In the genomic region with DNA sequence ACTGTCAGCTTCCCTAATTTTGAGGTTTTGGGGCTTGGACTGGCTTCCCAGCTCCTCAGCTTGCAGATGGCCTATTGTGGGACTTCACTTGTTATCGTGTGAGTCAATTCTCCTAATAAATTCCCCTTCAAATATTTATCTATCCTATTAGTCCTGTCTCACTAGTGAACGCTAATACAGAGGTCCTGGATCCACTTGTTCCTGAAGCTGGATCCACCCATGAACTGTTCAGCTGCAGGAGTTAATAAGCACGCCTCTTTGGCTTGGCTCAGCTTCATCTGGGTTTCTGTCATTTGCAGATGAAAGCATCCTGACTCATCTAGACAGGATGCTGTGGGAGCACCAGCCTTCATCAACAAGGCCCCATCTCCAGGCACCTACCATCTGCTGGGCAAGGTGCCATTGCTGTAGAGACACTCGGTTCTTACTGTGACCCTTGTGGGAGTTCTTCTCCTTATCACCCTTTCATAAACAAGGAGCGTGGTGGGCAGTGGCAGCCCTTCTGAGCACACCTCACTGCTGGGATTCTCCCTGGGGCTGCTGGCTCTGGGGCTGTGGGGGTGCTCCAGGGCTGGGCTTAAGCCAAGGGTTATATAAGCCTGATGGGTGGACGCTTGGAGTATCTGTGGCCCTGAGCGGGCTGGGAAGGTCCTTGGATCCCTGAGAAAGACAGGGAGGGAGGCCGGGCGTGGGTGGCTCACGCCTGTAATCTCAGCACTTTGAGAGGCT, we compare ENCODE assay signal across 8 cellular contexts. TPM values are rescaled to one million over a fixed set of nuclear protein-coding genes. Genes with fewer than 3 reads are reported as not detected.
A peak's percentile ranks its signal among the peaks of the same experiment; 100 is the strongest.
DNase-seq lines count a peak whose midpoint lies in the region; ATAC-seq and TF ChIP-seq lines count a peak whose summit lies in the region.

No MANE protein-coding gene starts in this region.

- TF ChIP-seq CTCF in heart right ventricle (IDR thresholded peaks at IDR 0.05): no peak

- intact Hi-C loops in heart right ventricle (cut with DNase I): no loop called here

- no peak overlapping the region for H3K4me3 ChIP-seq in heart right ventricle

- DNase-seq in COLO829 (ENCODE audit: low spot score) (peak; percentile 34), SW480 (ENCODE audit: low spot score) (peak; percentile 23), non-pigmented ciliary epithelial cell (ENCODE audit: low read depth) (peak; percentile 18), heart right ventricle (no peak)
- peak; percentile 89 for DNase-seq in activated effector memory CD4-positive, alpha-beta T cell treated with anti-CD3 and anti-CD28 coated beads, Interleukin-2, amount 50 U/mL, for 16 hours

- H3K27ac ChIP-seq in heart right ventricle: peak overlapping the region in 1 of 10 donors; percentile 51

- ATAC-seq in heart right ventricle: no peak
- ATAC-seq in HG02588 (IDR thresholded peaks at IDR 0.05; ENCODE audit: unreplicated experiment): no peak
- ATAC-seq in HG02852 (IDR thresholded peaks at IDR 0.05; ENCODE audit: unreplicated experiment): no peak
- ATAC-seq in GM21360 (IDR thresholded peaks at IDR 0.05; ENCODE audit: unreplicated experiment): no peak

- H3K27me3 ChIP-seq in heart right ventricle: peaks cover 0 to 10% (median 0%) of the 10 kb centered on the region in 7 donors

- peaks cover 0 to 29% (median 0%) of the 10 kb centered on the region in 9 donors for H3K4me1 ChIP-seq in heart right ventricle

- 69 to 72% methylated on average over 10 of the region's 10 CpGs for WGBS in heart right ventricle, 2 donors

- H3K36me3 ChIP-seq in heart right ventricle: no peaks in the 10 kb centered on the region

- H3K9me3 ChIP-seq in heart right ventricle: no peaks in the 10 kb centered on the region

RNA-seq across cellular contexts. Expression of a gene that starts 23.2 kb away (rescaled TPM):
- 1 to 10 TPM in 6 of 10 donors, under 1 TPM in 4; 0.35 to 6.7 (median 1.6) TPM for total RNA-seq in heart right ventricle
- 1 to 10 TPM; 1.8 to 7.2 TPM for polyA plus RNA-seq in heart right ventricle

RNA-seq across cellular contexts. Expression of a gene that starts 33.5 kb away (rescaled TPM):
- total RNA-seq in heart right ventricle: 10 to 100 TPM; 12.9 to 23.3 (median 17.2) TPM
- polyA plus RNA-seq in heart right ventricle: 10 to 100 TPM; 42.5 to 44.5 TPM

RNA-seq across cellular contexts. Expression of a gene that starts 57.3 kb away (rescaled TPM):
- total RNA-seq in heart right ventricle: 10 to 100 TPM; 13.8 to 22.5 (median 17.0) TPM
- polyA plus RNA-seq in heart right ventricle: 10 to 100 TPM; 15.7 to 24.4 TPM

Comparison
In these comparisons a context has a peak if more than half of its experiments do, and no peak if none do; other contexts are left out.
1. DNase-seq: peak in COLO829 (single experiment), SW480 (single experiment), activated effector memory CD4-positive, alpha-beta T cell treated with anti-CD3 and anti-CD28 coated beads, Interleukin-2, amount 50 U/mL, for 16 hours (single experiment) and non-pigmented ciliary epithelial cell (single experiment); none in heart right ventricle (0 of 2).